ENCODE assay signal across 18 cellular contexts in the genomic region with DNA sequence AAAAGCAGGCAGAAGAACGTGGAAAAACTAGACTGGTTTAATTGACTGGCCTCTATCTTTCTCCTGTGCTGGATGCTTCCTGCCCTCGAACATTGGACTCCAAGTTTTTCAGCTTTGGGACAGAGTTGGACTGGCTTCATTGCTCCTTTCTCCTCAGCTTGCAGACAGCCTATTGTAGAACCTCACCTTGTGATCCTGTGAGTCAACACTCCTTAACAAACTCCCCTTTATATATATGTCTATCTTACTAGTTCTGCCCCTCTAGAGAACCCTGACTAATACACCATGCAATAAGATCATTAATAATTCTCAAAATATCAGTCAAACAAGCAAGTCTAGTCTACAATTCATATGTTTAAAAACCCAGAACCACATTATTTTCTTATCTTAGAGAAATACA.
DNase-seq lines count a peak whose midpoint lies in the region; ATAC-seq and TF ChIP-seq lines count a peak whose summit lies in the region.
"Had no signal": no experiment of that assay in that cellular context is flagged by ENCODE, and none has a peak within 500 bp of the region (broad histone marks: within the 10 kb centered on the region; RNA-seq: fewer than 3 reads in every experiment).

No MANE protein-coding gene starts in this region.

- H3K79me2 ChIP-seq in mesendoderm (ENCODE audit: control insufficient read depth, insufficient read depth, low read length), result no peaks in the 10 kb centered on the region

- ATAC-seq in GM19351 (IDR thresholded peaks at IDR 0.05; ENCODE audit: unreplicated experiment), result no peak
- ATAC-seq: HCT116 had no signal

- no peaks in the 10 kb centered on the region for H3K36me3 ChIP-seq in mesendoderm (ENCODE audit: control insufficient read depth, insufficient read depth, low read length)
- H3K36me3 ChIP-seq: BLaER1 had no signal

- no peaks in the 10 kb centered on the region for H3K79me1 ChIP-seq in mesendoderm (ENCODE audit: low read length)

- H3K4me3 ChIP-seq in epithelial cell of esophagus (ENCODE audit: low read length) (no peak overlapping the region), mesendoderm (ENCODE audit: low read length) (no peak overlapping the region)
- H3K4me3 ChIP-seq: BLaER1 had no signal

- no peak overlapping the region for H3K4ac ChIP-seq in mesendoderm (ENCODE audit: low read depth, low read length)

- WGBS in mesendoderm (ENCODE audit: extremely low coverage, insufficient coverage, low lambda C conversion rate), result no CpG with 5 or more reads among the region's 2 CpGs

- no peaks in the 10 kb centered on the region for H3K4me1 ChIP-seq in mesendoderm (ENCODE audit: control insufficient read depth, low read depth, low read length)
- H3K4me1 ChIP-seq: BLaER1, Caco-2 had no signal

- H3K9ac ChIP-seq in mesendoderm (ENCODE audit: low read length), result no peak overlapping the region
- H3K9ac ChIP-seq: BLaER1 had no signal

- H3K27ac ChIP-seq in mesendoderm (ENCODE audit: low read depth, low read length), result no peak overlapping the region
- H3K27ac ChIP-seq: BLaER1, HL-60 had no signal

- H2BK120ac ChIP-seq in mesendoderm (ENCODE audit: low read depth, low read length), result no peak overlapping the region

- H2BK5ac ChIP-seq in mesendoderm (ENCODE audit: low read length), result no peak overlapping the region

- H3K27me3 ChIP-seq in mesendoderm (ENCODE audit: insufficient read depth, low read length, poor library complexity), result no peaks in the 10 kb centered on the region
- H3K27me3 ChIP-seq: BLaER1 had no signal

- H3K18ac ChIP-seq in mesendoderm (ENCODE audit: low read length), result no peak overlapping the region

- H4K5ac ChIP-seq in mesendoderm (ENCODE audit: low read length), result no peak overlapping the region

- H3K23ac ChIP-seq in mesendoderm (ENCODE audit: low read length), result no peak overlapping the region

- H2AK5ac ChIP-seq in mesendoderm (ENCODE audit: low read length), result no peak overlapping the region

- no peak for TF ChIP-seq CTCF in epithelial cell of esophagus (IDR thresholded peaks at IDR 0.05; ENCODE audit: insufficient read depth, low read depth, low read length, missing control alignments)

- no peak overlapping the region for H2BK15ac ChIP-seq in mesendoderm (replicated peaks; ENCODE audit: low read depth)

- no peak overlapping the region for H3K56ac ChIP-seq in mesendoderm (ENCODE audit: low read length)

- H3K4me2 ChIP-seq in mesendoderm (ENCODE audit: low read length), result no peak overlapping the region
- H3K4me2 ChIP-seq: BLaER1 had no signal

- DNase-seq in COLO829 (ENCODE audit: low spot score) (peak; percentile 2), amniotic epithelial cell (ENCODE audit: low read depth) (peak; percentile 10), epithelial cell of esophagus (ENCODE audit: low read depth) (peak; percentile 8), foreskin melanocyte (peak; percentile 35), mesendoderm (no peak), SHP77 treated with DMSO at 0.1 percent for 48 hours (lab: John Stamatoyannopoulos, UW) (no peak), cerebellar cortex (ENCODE audit: low spot score) (no peak)
- DNase-seq: 8988T; Caco-2; CD8-positive, alpha-beta memory T cell; GOT3; H7; HFFc6; IMR-90 had no signal

- H4K8ac ChIP-seq in mesendoderm (ENCODE audit: low read depth, low read length), result no peak overlapping the region

Comparison
In these comparisons a context has a peak if more than half of its experiments do, and no peak if none do; other contexts are left out.
1. DNase-seq: peak in COLO829 (single experiment), amniotic epithelial cell (single experiment), epithelial cell of esophagus (single experiment) and foreskin melanocyte (single experiment); none in mesendoderm (single experiment), SHP77 treated with DMSO at 0.1 percent for 48 hours (single experiment) and cerebellar cortex (single experiment).